In the genomic region with DNA sequence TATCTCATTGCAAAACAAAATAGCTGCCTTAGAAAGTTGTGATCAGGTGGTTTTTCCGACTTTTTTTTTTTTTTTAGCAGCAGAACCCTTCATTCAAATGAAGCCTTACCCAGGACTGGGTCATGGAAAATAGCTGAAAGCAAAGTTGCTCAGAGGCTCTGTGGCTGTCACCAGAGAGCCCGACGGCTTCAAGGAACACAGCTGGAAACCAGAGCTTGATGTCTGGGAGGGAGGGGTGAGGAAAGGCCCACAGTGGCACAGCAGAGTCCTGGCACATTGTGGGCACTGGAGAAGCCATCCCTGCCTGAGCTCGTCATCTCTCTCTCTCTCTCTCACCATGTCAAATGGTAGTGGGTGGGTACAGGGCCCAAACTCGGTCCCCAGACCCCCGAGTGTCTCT, we compare ENCODE assay signal across 20 cellular contexts.
DNase-seq lines count a peak whose midpoint lies in the region; ATAC-seq, FAIRE-seq and TF ChIP-seq lines count a peak whose summit lies in the region.
"Had no signal": no experiment of that assay in that cellular context is flagged by ENCODE, and none has a peak within 500 bp of the region (broad histone marks: within the 10 kb centered on the region; RNA-seq: fewer than 3 reads in every experiment).

No MANE protein-coding gene starts in this region.

- no peak for ATAC-seq in upper lobe of left lung (ENCODE audit: low FRiP score in 2 of 2)

- peaks cover 16 to 53% of the 10 kb centered on the region in 2 experiments for H3K27me3 ChIP-seq in endothelial cell of umbilical vein (ENCODE audit: control insufficient read depth in 2 of 2, insufficient read depth in 2 of 2, low read length in 2 of 2)
- H3K27me3 ChIP-seq in upper lobe of left lung, result no peaks in the 10 kb centered on the region

- TF ChIP-seq EP300 in upper lobe of left lung (IDR thresholded peaks at IDR 0.05), result no peak

- no peaks in the 10 kb centered on the region for H3K79me2 ChIP-seq in endothelial cell of umbilical vein (ENCODE audit: control insufficient read depth, insufficient read depth, low read length)

- no peak overlapping the region for H3K9ac ChIP-seq in endothelial cell of umbilical vein (replicated peaks; ENCODE audit: extremely low read depth, insufficient read depth, low read length)

- no peak for TF ChIP-seq POLR2A in endothelial cell of umbilical vein (IDR thresholded peaks at IDR 0.05; ENCODE audit: low read depth, low read length)
- TF ChIP-seq POLR2A in upper lobe of left lung (IDR thresholded peaks at IDR 0.05), result no peak

- POLR2A ChIA-PET in endothelial cell of umbilical vein (lab: Charles Lee), result interaction anchor here (0.6 kb wide), 1 partner anchor 466 kb away, joined by 3 read pairs; no protein-coding TSS in a partner anchor

- H3K4me3 ChIP-seq in endothelial cell of umbilical vein (replicated peaks in 1 of 3; ENCODE audit: insufficient read depth in 1 of 3, low read depth in 1 of 3, low read length in 3 of 3), result no peak overlapping the region
- H3K4me3 ChIP-seq in upper lobe of left lung, result no peak overlapping the region
- H3K4me3 ChIP-seq: A549, upper lobe of right lung had no signal

- H3K9me3 ChIP-seq in endothelial cell of umbilical vein (replicated peaks; ENCODE audit: control insufficient read depth, insufficient read depth, low read length) (no peaks in the 10 kb centered on the region), upper lobe of left lung (no peaks in the 10 kb centered on the region)
- H3K9me3 ChIP-seq: A549, upper lobe of right lung had no signal

- BruUV-seq in endothelial cell of umbilical vein (replicated peaks; lab: Mats Ljungman, UMichigan), result no TSS peak

- intact Hi-C loops in endothelial cell of umbilical vein (cut with micrococcal nuclease), result loop anchor here (1.0 kb wide), 1 partner anchor 18 kb away; no protein-coding TSS in a partner anchor

- H3K4me1 ChIP-seq in endothelial cell of umbilical vein (ENCODE audit: control insufficient read depth, extremely low read depth, insufficient read depth, low read length), result peaks cover 20% of the 10 kb centered on the region
- H3K4me1 ChIP-seq in upper lobe of left lung, result peaks cover 5 to 27% (median 17%) of the 10 kb centered on the region in 4 donors
- H3K4me1 ChIP-seq: A549 had no signal

- TF ChIP-seq CTCF in endothelial cell of umbilical vein (IDR thresholded peaks at IDR 0.05; ENCODE audit: extremely low read depth in 1 of 2, insufficient read depth in 1 of 2, low read depth in 1 of 2, low read length in 2 of 2), result no peak
- no peak for TF ChIP-seq CTCF in upper lobe of left lung (IDR thresholded peaks at IDR 0.05)

- dilution Hi-C loops in endothelial cell of umbilical vein (cut with MboI; ENCODE audit: extremely low pct_ligation_motif_present, low sequenced_read_pairs), result no loop called here

- CTCF ChIA-PET in endothelial cell of umbilical vein (lab: Charles Lee), result interaction anchor here (0.7 to 4.4 kb wide), 20 partner anchors 8 to 149 kb away, joined by 3 to 22 read pairs (median 4); no protein-coding TSS in a partner anchor

- WGBS in upper lobe of left lung, 2 donors, result 19 to 28% methylated on average over 5 to 6 of the region's 6 CpGs

- no peaks in the 10 kb centered on the region for H4K20me1 ChIP-seq in endothelial cell of umbilical vein (replicated peaks; ENCODE audit: control insufficient read depth, extremely low read depth, insufficient read depth, low read length)

- H2AFZ ChIP-seq in endothelial cell of umbilical vein (ENCODE audit: low read depth, low read length), result no peak overlapping the region

- H3K27ac ChIP-seq in endothelial cell of umbilical vein (ENCODE audit: insufficient read depth, low read depth, low read length) (no peak overlapping the region), upper lobe of left lung (peak overlapping the region; percentile 54 to 76 (median 70))
- H3K27ac ChIP-seq: A549, upper lobe of right lung had no signal

- DNase-seq in activated CD4-positive, alpha-beta T cell treated with anti-CD3 and anti-CD28 coated beads for 48 hours, result peak; percentile 32
- no peak for DNase-seq in activated CD4-positive, alpha-beta T cell treated with anti-CD3 and anti-CD28 coated beads for 1 hour
- peak; percentile 49 for DNase-seq in stimulated activated CD4-positive, alpha-beta T cell treated with anti-CD3 and anti-CD28 coated beads, Interleukin-15, amount 100 ng/mL, for 24 hours
- DNase-seq in stimulated activated CD4-positive, alpha-beta T cell treated with anti-CD3 and anti-CD28 coated beads, Interleukin-1b, Interleukin-23, amount 100 ng/mL, for 48 hours, result no peak
- DNase-seq in endothelial cell of umbilical vein (ENCODE audit: low read depth, low spot score) (no peak), upper lobe of left lung (no peak), HPDE6-E6E7 (ENCODE audit: extremely low spot score) (no peak), foreskin melanocyte (no peak)
- DNase-seq: amygdala, C1 segment of cervical spinal cord, kidney glomerular epithelial cell, NCI-H1092, NCI-H2029, NCI-H446 treated with DMSO at 0.1 percent for 48 hours, upper lobe of right lung had no signal

- no peaks in the 10 kb centered on the region for H3K9me1 ChIP-seq in endothelial cell of umbilical vein (replicated peaks; ENCODE audit: control insufficient read depth, extremely low read depth, insufficient read depth, low read length)

- H3K36me3 ChIP-seq in endothelial cell of umbilical vein (ENCODE audit: control insufficient read depth in 2 of 2, extremely low read depth in 1 of 2, insufficient read depth in 2 of 2, low read length in 2 of 2), result no peaks in the 10 kb centered on the region
- H3K36me3 ChIP-seq in upper lobe of left lung, result no peaks in the 10 kb centered on the region
- H3K36me3 ChIP-seq: upper lobe of right lung had no signal

- FAIRE-seq in endothelial cell of umbilical vein (lab: Jason Lieb, UNC), result no peak
- FAIRE-seq: A549, bronchial epithelial cell, D721Med, endometrium, GM19239 had no signal

- H3K4me2 ChIP-seq in endothelial cell of umbilical vein (ENCODE audit: insufficient read depth, low read length), result peak overlapping the region; percentile 1
- H3K4me2 ChIP-seq: A549 had no signal

TF ChIP-seq in endothelial cell of umbilical vein, 7 proteins besides CTCF, POLR2A, EP300 and RAD21:
- no peak for TF ChIP-seq MYC (IDR thresholded peaks at IDR 0.05; ENCODE audit: low read depth, low read length)
- no peak for TF ChIP-seq EZH2 (IDR thresholded peaks at IDR 0.05; ENCODE audit: borderline replicate concordance, low read depth, low read length, severe bottlenecking)
- no peak for TF ChIP-seq POLR2AphosphoS5 (IDR thresholded peaks at IDR 0.05; ENCODE audit: insufficient read depth, low read depth, low read length)
- TF ChIP-seq GATA2 (IDR thresholded peaks at IDR 0.05; ENCODE audit: insufficient read depth, insufficient read length, low read depth, low read length), result no peak
- no peak for TF ChIP-seq FOS (IDR thresholded peaks at IDR 0.05; ENCODE audit: borderline replicate concordance, insufficient read depth, low read length)
- TF ChIP-seq, protein P1, sequence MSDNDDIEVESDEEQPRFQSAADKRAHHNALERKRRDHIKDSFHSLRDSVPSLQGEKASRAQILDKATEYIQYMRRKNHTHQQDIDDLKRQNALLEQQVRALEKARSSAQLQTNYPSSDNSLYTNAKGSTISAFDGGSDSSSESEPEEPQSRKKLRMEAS (IDR thresholded peaks at IDR 0.05; ENCODE audit: insufficient read depth, insufficient read length), result no peak
- no peak for TF ChIP-seq JUN (IDR thresholded peaks at IDR 0.05; ENCODE audit: borderline replicate concordance, insufficient read depth, insufficient read length, low read depth)

Comparison
In these comparisons a context has a peak if more than half of its experiments do, and no peak if none do; other contexts are left out.
1. DNase-seq: peak in activated CD4-positive, alpha-beta T cell treated with anti-CD3 and anti-CD28 coated beads for 48 hours (single experiment) and stimulated activated CD4-positive, alpha-beta T cell treated with anti-CD3 and anti-CD28 coated beads, Interleukin-15, amount 100 ng/mL, for 24 hours (single experiment); none in activated CD4-positive, alpha-beta T cell treated with anti-CD3 and anti-CD28 coated beads for 1 hour (single experiment), stimulated activated CD4-positive, alpha-beta T cell treated with anti-CD3 and anti-CD28 coated beads, Interleukin-1b, Interleukin-23, amount 100 ng/mL, for 48 hours (single experiment), endothelial cell of umbilical vein (single experiment), upper lobe of left lung (0 of 2), HPDE6-E6E7 (single experiment) and foreskin melanocyte (single experiment).